In the genomic region with DNA sequence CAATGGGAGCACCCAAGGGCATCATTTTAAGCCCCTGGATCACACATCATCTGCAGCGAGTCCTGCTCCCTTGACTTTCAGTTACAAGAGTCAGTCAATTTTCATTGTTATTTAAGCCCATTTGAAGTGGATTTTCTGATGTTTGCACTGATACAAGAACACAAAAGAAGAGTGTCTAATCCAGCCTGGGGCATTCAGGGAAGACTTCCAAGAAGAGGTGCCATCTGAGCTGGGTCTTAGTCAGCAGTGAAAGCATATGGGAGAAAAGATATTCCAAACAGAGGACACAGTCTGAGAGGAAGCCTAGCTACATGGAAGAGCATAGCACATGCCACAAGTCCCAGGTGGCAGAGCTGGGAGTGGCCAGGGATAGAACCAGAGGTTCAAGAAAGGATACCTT, we compare ENCODE assay signal across 25 cellular contexts.
"Had no signal": no experiment of that assay in that cellular context is flagged by ENCODE, and none has a peak within 500 bp of the region (broad histone marks: within the 10 kb centered on the region; RNA-seq: fewer than 3 reads in every experiment).

No MANE protein-coding gene starts in this region.

- H2AFZ ChIP-seq: neural progenitor cell had no signal

- H3K4me2 ChIP-seq: neural progenitor cell had no signal

- H3K36me3 Mint-ChIP-seq: activated CD8-positive, alpha-beta memory T cell treated with anti-CD3 and anti-CD28 coated beads, Interleukin-2, amount 10 ng/mL, durations not matched to agents 7 days and 5 days; naive B cell; neural progenitor cell; type B pancreatic cell had no signal

- H3K36me3 ChIP-seq: esophagus squamous epithelium, lower lobe of right lung, neural progenitor cell, sigmoid colon, thoracic aorta, WERI-Rb-1 had no signal

- H3K4me3 ChIP-seq: coronary artery, esophagus squamous epithelium, lower lobe of right lung, neural progenitor cell, sigmoid colon, thoracic aorta had no signal

- DNase-seq: activated CD4-positive, alpha-beta T cell treated with anti-CD3 and anti-CD28 coated beads, Interleukin-2, amount 10 ng/mL, durations not matched to agents 7 days and 5 days; activated CD4-positive, CD25-positive, alpha-beta regulatory T cell treated with anti-CD3 and anti-CD28 coated beads, Interleukin-2, amount 50 U/mL, for 72 hours; activated CD8-positive, alpha-beta memory T cell treated with anti-CD3 and anti-CD28 coated beads, Interleukin-2, amount 10 ng/mL, durations not matched to agents 7 days and 5 days; activated CD8-positive, alpha-beta T cell treated with anti-CD3 and anti-CD28 coated beads for 36 hours; activated gamma-delta T cell; activated naive CD4-positive, alpha-beta T cell treated with anti-CD3 and anti-CD28 coated beads, Interleukin-2, amount 50 U/mL, for 16 hours; activated naive CD8-positive, alpha-beta T cell treated with anti-CD3 and anti-CD28 coated beads, Interleukin-2, amount 50 U/mL, for 24 hours; activated T-cell treated with anti-CD3 and anti-CD28 coated beads for 4 hours; cerebellar nuclear complex; endodermal cell; esophagus squamous epithelium; lower lobe of right lung; naive B cell; posterior cingulate gyrus; sigmoid colon; stimulated activated CD4-positive, alpha-beta T cell treated with anti-CD3 and anti-CD28 coated beads, Interleukin-4, amount 100 ng/mL, for 1 hour; stimulated activated naive CD4-positive, alpha-beta T cell treated with Interleukin-2 at 50 U/mL for 16 hours; WERI-Rb-1 had no signal

- H3K27ac Mint-ChIP-seq: activated CD4-positive, alpha-beta T cell treated with anti-CD3 and anti-CD28 coated beads, Interleukin-2, amount 10 ng/mL, durations not matched to agents 7 days and 5 days; activated CD8-positive, alpha-beta memory T cell treated with anti-CD3 and anti-CD28 coated beads, Interleukin-2, amount 10 ng/mL, durations not matched to agents 7 days and 5 days; activated CD8-positive, alpha-beta T cell treated with anti-CD3 and anti-CD28 coated beads for 36 hours; activated naive CD8-positive, alpha-beta T cell treated with anti-CD3 and anti-CD28 coated beads, Interleukin-2, amount 50 U/mL, for 24 hours; activated T-helper 1 cell treated with anti-CD3 and anti-CD28 coated beads, Interleukin-12 subunit alpha, Interleukin-12 subunit beta, Interleukin-2, Interleukin-4 antibody, amounts not matched to agents 30 ng/mL and 10 ng/mL and 1 ng/mL, durations not matched to agents 14 hours and 24 hours and 36 hours; endodermal cell; neural progenitor cell; T-helper 2 cell treated with Interferon-gamma antibody and Interleukin-4, amounts not matched to agents 5 μg/mL and 100 μg/mL, for 36 hours had no signal

- H3K9ac ChIP-seq: neural progenitor cell had no signal

- H3K9me3 ChIP-seq: esophagus squamous epithelium, lower lobe of right lung, sigmoid colon, thoracic aorta had no signal

- H3K4me3 Mint-ChIP-seq: activated CD4-positive, alpha-beta T cell treated with anti-CD3 and anti-CD28 coated beads, Interleukin-2, amount 10 ng/mL, durations not matched to agents 7 days and 5 days; activated CD8-positive, alpha-beta memory T cell treated with anti-CD3 and anti-CD28 coated beads, Interleukin-2, amount 10 ng/mL, durations not matched to agents 7 days and 5 days; activated CD8-positive, alpha-beta T cell treated with anti-CD3 and anti-CD28 coated beads for 36 hours; activated naive CD8-positive, alpha-beta T cell treated with anti-CD3 and anti-CD28 coated beads, Interleukin-2, amount 50 U/mL, for 24 hours; activated T-helper 1 cell treated with anti-CD3 and anti-CD28 coated beads, Interleukin-12 subunit alpha, Interleukin-12 subunit beta, Interleukin-2, Interleukin-4 antibody, amounts not matched to agents 30 ng/mL and 10 ng/mL and 1 ng/mL, durations not matched to agents 14 hours and 24 hours and 36 hours; endodermal cell; neural progenitor cell; T-helper 2 cell treated with Interferon-gamma antibody and Interleukin-4, amounts not matched to agents 5 μg/mL and 100 μg/mL, for 36 hours; type B pancreatic cell had no signal

- H3K27ac ChIP-seq: coronary artery, esophagus squamous epithelium, lower lobe of right lung, neural progenitor cell, sigmoid colon, thoracic aorta, WERI-Rb-1 had no signal

- ATAC-seq: activated CD8-positive, alpha-beta memory T cell treated with anti-CD3 and anti-CD28 coated beads, Interleukin-2, amount 10 ng/mL, durations not matched to agents 7 days and 5 days; activated CD8-positive, alpha-beta T cell treated with anti-CD3 and anti-CD28 coated beads for 36 hours; activated naive CD8-positive, alpha-beta T cell treated with anti-CD3 and anti-CD28 coated beads, Interleukin-2, amount 50 U/mL, for 24 hours; left lobe of liver; lower lobe of right lung had no signal

- H3K9me3 Mint-ChIP-seq: activated CD4-positive, alpha-beta T cell treated with anti-CD3 and anti-CD28 coated beads, Interleukin-2, amount 10 ng/mL, durations not matched to agents 7 days and 5 days; activated CD8-positive, alpha-beta T cell treated with anti-CD3 and anti-CD28 coated beads for 36 hours; activated naive CD8-positive, alpha-beta T cell treated with anti-CD3 and anti-CD28 coated beads, Interleukin-2, amount 50 U/mL, for 24 hours; activated T-helper 1 cell treated with anti-CD3 and anti-CD28 coated beads, Interleukin-12 subunit alpha, Interleukin-12 subunit beta, Interleukin-2, Interleukin-4 antibody, amounts not matched to agents 30 ng/mL and 10 ng/mL and 1 ng/mL, durations not matched to agents 14 hours and 24 hours and 36 hours; endodermal cell; naive B cell; neural progenitor cell; T-helper 2 cell treated with Interferon-gamma antibody and Interleukin-4, amounts not matched to agents 5 μg/mL and 100 μg/mL, for 36 hours; type B pancreatic cell had no signal
